In the genomic region with DNA sequence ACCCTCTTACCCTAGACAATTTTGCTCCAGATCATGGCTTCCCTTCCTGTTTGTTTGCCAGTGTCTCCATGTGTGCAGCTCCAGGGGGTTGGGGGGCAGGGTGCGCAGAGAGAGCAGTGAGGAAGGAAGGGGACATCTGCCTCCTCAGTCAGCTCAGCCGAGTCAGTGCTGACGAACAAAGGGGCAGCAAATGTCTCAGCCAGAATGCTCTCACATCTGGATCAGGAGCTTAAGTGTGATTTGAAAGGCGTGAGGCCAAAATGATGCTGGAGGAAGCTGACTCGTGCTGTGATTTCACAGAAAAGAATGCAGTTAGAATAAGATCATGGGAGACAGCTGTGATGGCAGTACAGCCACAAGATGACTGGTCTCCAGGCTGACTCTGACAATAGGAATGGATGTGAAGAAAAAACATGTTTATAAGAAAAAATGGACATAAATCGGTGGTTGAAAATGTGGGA, we compare ENCODE assay signal across 8 cellular contexts. TPM values are rescaled to one million over a fixed set of nuclear protein-coding genes. Genes with fewer than 3 reads are reported as not detected.
DNase-seq lines count a peak whose midpoint lies in the region; ATAC-seq and TF ChIP-seq lines count a peak whose summit lies in the region.

No MANE protein-coding gene starts in this region.

- no peak overlapping the region for H3K4me3 ChIP-seq in Panc1 (ENCODE audit: low read depth in 2 of 2, low read length in 2 of 2)
- no peak overlapping the region for H3K4me3 ChIP-seq in mesodermal cell (ENCODE audit: extremely low read depth, insufficient read depth, low read length, poor library complexity, severe bottlenecking)
- H3K4me3 ChIP-seq in upper lobe of right lung, result no peak overlapping the region
- H3K4me3 ChIP-seq in effector memory CD4-positive, alpha-beta T cell (ENCODE audit: insufficient read depth, low read depth, low read length, poor library complexity, severe bottlenecking), result no peak overlapping the region

- intact Hi-C loops in Panc1 (cut with micrococcal nuclease; ENCODE audit: unreplicated experiment) (no loop called here), upper lobe of right lung (cut with DNase I) (no loop called here)

- H3K27me3 ChIP-seq in Panc1 (ENCODE audit: control insufficient read depth, insufficient read depth, low read length), result no peaks in the 10 kb centered on the region
- no peaks in the 10 kb centered on the region for H3K27me3 ChIP-seq in upper lobe of right lung
- no peaks in the 10 kb centered on the region for H3K27me3 ChIP-seq in effector memory CD4-positive, alpha-beta T cell (replicated peaks; ENCODE audit: control insufficient read depth, insufficient read depth, low read length, poor library complexity, severe bottlenecking)

- POLR2A ChIA-PET in Panc1 (lab: Charles Lee), result interaction anchor here (0.6 kb wide), 1 partner anchor 26 kb away, joined by 3 read pairs; no protein-coding TSS in a partner anchor

- TF ChIP-seq CTCF in Panc1 (IDR thresholded peaks at IDR 0.05), result no peak
- no peak for TF ChIP-seq CTCF in upper lobe of right lung (IDR thresholded peaks at IDR 0.05)

- no peak for TF ChIP-seq POLR2A in GM18505 (IDR thresholded peaks at IDR 0.05; ENCODE audit: borderline replicate concordance, extremely low read depth, insufficient read depth, insufficient read length)

- H3K36me3 ChIP-seq in Panc1 (ENCODE audit: control insufficient read depth, insufficient read depth, low read length) (no peaks in the 10 kb centered on the region), mesodermal cell (ENCODE audit: control insufficient read depth, insufficient read depth, low read length) (no peaks in the 10 kb centered on the region), upper lobe of right lung (no peaks in the 10 kb centered on the region)
- H3K36me3 ChIP-seq in effector memory CD4-positive, alpha-beta T cell (ENCODE audit: control insufficient read depth, insufficient read depth, low read length), result no peaks in the 10 kb centered on the region

- BruUV-seq in Panc1 (replicated peaks; lab: Mats Ljungman, UMichigan), result no TSS peak

- ATAC-seq in Panc1, result peak; percentile 91
- ATAC-seq in upper lobe of right lung, result peak; percentile 49
- no peak for ATAC-seq in GM18505 (IDR thresholded peaks at IDR 0.05; ENCODE audit: unreplicated experiment)
- no peak for ATAC-seq in GM18868 (IDR thresholded peaks at IDR 0.05; ENCODE audit: unreplicated experiment)

- WGBS in mesodermal cell (ENCODE audit: insufficient coverage in 2 of 2), 2 experiments, result 26 to 36% methylated on average over 6 of the region's 6 CpGs

- H3K9me3 ChIP-seq in Panc1 (ENCODE audit: control insufficient read depth, insufficient read depth, low read depth, low read length), result no peaks in the 10 kb centered on the region
- H3K9me3 ChIP-seq in mesodermal cell (ENCODE audit: control insufficient read depth, low read length), result no peaks in the 10 kb centered on the region
- no peaks in the 10 kb centered on the region for H3K9me3 ChIP-seq in upper lobe of right lung
- no peaks in the 10 kb centered on the region for H3K9me3 ChIP-seq in effector memory CD4-positive, alpha-beta T cell (ENCODE audit: control insufficient read depth, low read length)

- CTCF ChIA-PET in Panc1 (lab: Charles Lee), result no interaction called here

- H3K27ac ChIP-seq in Panc1 (ENCODE audit: low read length), result peak overlapping the region; percentile 49
- peak overlapping the region; percentile 99 for H3K27ac ChIP-seq in mesodermal cell (ENCODE audit: low read depth, low read length, severe bottlenecking)
- H3K27ac ChIP-seq in upper lobe of right lung, result peak overlapping the region; percentile 34
- H3K27ac ChIP-seq in effector memory CD4-positive, alpha-beta T cell (ENCODE audit: insufficient read depth, low read length, poor library complexity, severe bottlenecking), result no peak overlapping the region

- H3K4me1 ChIP-seq in Panc1 (ENCODE audit: control insufficient read depth, insufficient read depth, low read length) (0 out of 2 replicates have a peak, but pooled peaks cover 4% of the 10 kb centered on the region), mesodermal cell (ENCODE audit: control insufficient read depth, insufficient read depth, low read length, poor library complexity, severe bottlenecking) (peaks cover 43% of the 10 kb centered on the region), upper lobe of right lung (no peaks in the 10 kb centered on the region)
- no peaks in the 10 kb centered on the region for H3K4me1 ChIP-seq in effector memory CD4-positive, alpha-beta T cell (ENCODE audit: control insufficient read depth, insufficient read depth, low read length, poor library complexity, severe bottlenecking)

- DNase-seq in Daoy (ENCODE audit: low read depth), result peak; percentile 99
- peak; percentile 93 for DNase-seq in Panc1 (ENCODE audit: low read depth, low spot score)
- DNase-seq in dermis blood vessel endothelial cell, result peak; percentile 100
- no peak for DNase-seq in upper lobe of right lung
- DNase-seq in effector memory CD4-positive, alpha-beta T cell, result no peak

- in situ Hi-C loops in Panc1 (cut with HindIII; ENCODE audit: low pct_unique_long_range_greater_than_20kb, low sequenced_read_pairs), result no loop called here

RNA-seq across cellular contexts. Expression of gene CDK17, which starts 27.1 kb away (rescaled TPM):
- total RNA-seq in Daoy (2014; rRNA removed; shearing (Covaris generic)), result 16.9 and 36.3 TPM in 2 replicates
- 23.2 TPM for total RNA-seq in Panc1 (2021; ENCODE audit: unreplicated experiment)
- 9.9 TPM for polyA plus RNA-seq in Panc1 (2012; ENCODE audit: insufficient read length)
- total RNA-seq in dermis blood vessel endothelial cell, result 182 and 232 TPM in 2 replicates
- polyA plus RNA-seq in mesodermal cell (2013, experiment 1 of 2), result 58.7 TPM
- 57.4 TPM for polyA plus RNA-seq in mesodermal cell (2013, experiment 2 of 2)
- total RNA-seq in upper lobe of right lung, result 47.1 TPM

Comparison
In these comparisons a context has a peak if more than half of its experiments do, and no peak if none do; other contexts are left out.
1. DNase-seq: peak in Daoy (single experiment), Panc1 (single experiment) and dermis blood vessel endothelial cell (single experiment); none in upper lobe of right lung (single experiment) and effector memory CD4-positive, alpha-beta T cell (0 of 3).
2. ATAC-seq: peak in Panc1 (single experiment) and upper lobe of right lung (single experiment); none in GM18505 (single experiment) and GM18868 (single experiment).